ENCODE assay signal across 19 cellular contexts in the genomic region with DNA sequence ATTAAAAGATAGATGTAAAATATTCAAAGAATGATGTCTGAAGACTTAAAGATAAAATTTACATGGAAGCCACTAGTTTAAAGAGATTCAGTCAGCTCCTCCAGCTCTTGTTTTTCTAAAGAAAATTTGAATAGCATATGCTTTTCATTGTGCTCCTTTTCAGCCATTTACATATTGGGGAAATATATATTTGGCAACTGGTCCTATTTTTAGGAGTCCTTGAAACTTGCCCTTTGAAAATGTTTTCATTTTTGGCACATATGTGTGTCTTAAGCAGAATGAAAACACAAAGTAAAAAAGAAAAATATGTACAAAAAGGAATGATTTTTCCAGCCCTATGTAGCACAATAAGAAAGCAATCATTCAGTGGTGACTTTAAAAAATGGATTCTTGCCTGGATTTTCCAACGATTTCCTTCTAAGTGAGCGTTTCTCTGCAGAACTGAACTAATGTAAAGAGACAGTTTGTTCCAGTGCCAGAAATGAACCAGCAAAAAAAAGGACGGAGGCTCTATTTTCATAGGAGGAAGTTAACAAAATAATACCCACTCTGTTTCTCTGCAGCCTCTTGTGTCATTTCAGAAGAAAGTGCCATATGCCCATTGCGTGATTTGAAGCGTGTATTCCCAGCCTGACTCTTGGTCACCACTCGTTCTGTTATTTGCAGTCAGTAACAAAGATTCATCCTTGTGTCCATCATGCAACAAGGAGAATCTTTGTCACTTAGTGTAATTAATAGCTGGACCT.
DNase-seq lines count a peak whose midpoint lies in the region; ATAC-seq and TF ChIP-seq lines count a peak whose summit lies in the region.
"Had no signal": no experiment of that assay in that cellular context is flagged by ENCODE, and none has a peak within 500 bp of the region (broad histone marks: within the 10 kb centered on the region; RNA-seq: fewer than 3 reads in every experiment).

No MANE protein-coding gene starts in this region.

- H2AK5ac ChIP-seq in H9 (ENCODE audit: insufficient read length, low read length) = no peak overlapping the region

- H3K23me2 ChIP-seq in H9 (ENCODE audit: insufficient read length, low read depth, low read length, poor library complexity, severe bottlenecking) = no peaks in the 10 kb centered on the region

- no peak overlapping the region for H4K5ac ChIP-seq in H9 (ENCODE audit: insufficient read length, low read depth, low read length)

- H3K9me3 ChIP-seq in body of pancreas (no peaks in the 10 kb centered on the region), tibial artery (no peaks in the 10 kb centered on the region), H9 (ENCODE audit: control insufficient read depth, low read depth, low read length) (no peaks in the 10 kb centered on the region), left lung (no peaks in the 10 kb centered on the region)
- H3K9me3 ChIP-seq: gastrocnemius medialis, uterus had no signal

- no peak overlapping the region for H2BK5ac ChIP-seq in H9 (ENCODE audit: insufficient read length, low read length)

- no peak overlapping the region for H2BK20ac ChIP-seq in H9 (ENCODE audit: low read depth, low read length, poor library complexity, severe bottlenecking)

- peak overlapping the region; percentile 60 to 82 (median 79) for H3K27ac ChIP-seq in body of pancreas
- peak overlapping the region; percentile 60 for H3K27ac ChIP-seq in layer of hippocampus (ENCODE audit: low read depth, low read length)
- peak overlapping the region; percentile 18 to 44 for H3K27ac ChIP-seq in tibial artery
- H3K27ac ChIP-seq in H9 (ENCODE audit: insufficient read length, low read depth, low read length) = no peak overlapping the region
- H3K27ac ChIP-seq in left lung = no peak overlapping the region
- H3K27ac ChIP-seq: gastrocnemius medialis, uterus had no signal

- no peak overlapping the region for H2BK120ac ChIP-seq in H9 (ENCODE audit: low read depth, low read length, poor library complexity, severe bottlenecking)

- H3K79me2 ChIP-seq in H9 (ENCODE audit: insufficient read depth, low read length) = no peaks in the 10 kb centered on the region

- DNase-seq in SIG-M5 treated with dmso at 0.1 percent for 504 hours (lab: John Stamatoyannopoulos, UW; ENCODE audit: unreplicated experiment) = peak; percentile 46
- DNase-seq in SIG-M5 (lab: John Stamatoyannopoulos, UW) = no peak
- peak in 3 of 4 donors; percentile 18 to 65 (median 30) for DNase-seq in body of pancreas
- DNase-seq in tibial artery = no peak
- no peak for DNase-seq in D341Med (ENCODE audit: low spot score)
- no peak for DNase-seq in H9
- DNase-seq in left lung = no peak
- DNase-seq: 8988T; activated naive CD4-positive, alpha-beta T cell treated with anti-CD3 and anti-CD28 coated beads, Interleukin-2, amount 10 ng/mL, durations not matched to agents 7 days and 5 days; activated T-cell treated with anti-CD3 and anti-CD28 coated beads, Interleukin-2, amount 50 U/mL, for 4 hours; DMS 273 treated with DMSO at 0.1 percent for 48 hours; gastrocnemius medialis; HCEC 1CT; left cardiac atrium; NCI-H1694 treated with DMSO at 0.1 percent for 48 hours; T-helper 17 cell; uterus had no signal

- H3K4me1 Mint-ChIP-seq in H9 = peaks cover 6 to 15% of the 10 kb centered on the region in 2 experiments
- H3K4me1 Mint-ChIP-seq: activated naive CD4-positive, alpha-beta T cell treated with anti-CD3 and anti-CD28 coated beads, Interleukin-2, amount 10 ng/mL, durations not matched to agents 7 days and 5 days; T-helper 17 cell had no signal

- H3K4me3 Mint-ChIP-seq in H9 = no peak overlapping the region
- H3K4me3 Mint-ChIP-seq: activated naive CD4-positive, alpha-beta T cell treated with anti-CD3 and anti-CD28 coated beads, Interleukin-2, amount 10 ng/mL, durations not matched to agents 7 days and 5 days; activated T-cell treated with anti-CD3 and anti-CD28 coated beads, Interleukin-2, amount 50 U/mL, for 4 hours; T-helper 17 cell had no signal

- H3K27me3 Mint-ChIP-seq in H9 (ENCODE audit: low read depth) = peaks cover 74% of the 10 kb centered on the region

- H3K4me3 ChIP-seq in body of pancreas = peak overlapping the region in 1 of 2 donors; percentile 20
- H3K4me3 ChIP-seq in tibial artery = no peak overlapping the region
- H3K4me3 ChIP-seq in left lung = no peak overlapping the region
- H3K4me3 ChIP-seq: gastrocnemius medialis, uterus had no signal

- H3K27me3 ChIP-seq in body of pancreas (no peaks in the 10 kb centered on the region), layer of hippocampus (ENCODE audit: control insufficient read depth, insufficient read depth, low read length) (no peaks in the 10 kb centered on the region), tibial artery (no peaks in the 10 kb centered on the region), H9 (ENCODE audit: insufficient read depth, low read length) (no peaks in the 10 kb centered on the region; the same call in 1 of the 2 replicates), left lung (no peaks in the 10 kb centered on the region)
- H3K27me3 ChIP-seq: gastrocnemius medialis, uterus had no signal

- 8 to 14% methylated on average over 6 of the region's 6 CpGs for WGBS in body of pancreas, 2 donors
- no CpG with 5 or more reads among the region's 6 CpGs for WGBS in H9 (ENCODE audit: extremely low coverage, insufficient read length, low lambda C conversion rate)

- no peak overlapping the region for H4K91ac ChIP-seq in H9 (ENCODE audit: insufficient read length, low read depth, low read length)

- H3K56ac ChIP-seq in H9 (ENCODE audit: insufficient read length, low read depth, low read length) = no peak overlapping the region

- no peak overlapping the region for H3K4ac ChIP-seq in H9 (ENCODE audit: low read depth, low read length)

- H4K8ac ChIP-seq in H9 (replicated peaks; ENCODE audit: insufficient read length, low read depth, low read length) = no peak overlapping the region

- H3K18ac ChIP-seq in H9 (ENCODE audit: insufficient read length, low read depth, low read length) = no peak overlapping the region

- no peak overlapping the region for H3K9ac ChIP-seq in H9 (ENCODE audit: extremely low read depth, insufficient read length, low read length)

- intact Hi-C loops in body of pancreas (cut with DNase I) (no loop called here), tibial artery (cut with DNase I; ENCODE audit: low total_unique reads) (no loop called here), left lung (cut with DNase I) (no loop called here)

- H4K20me1 ChIP-seq in H9 (ENCODE audit: control insufficient read depth, insufficient read depth, insufficient read length) = no peaks in the 10 kb centered on the region

- H3K23ac ChIP-seq in H9 (ENCODE audit: insufficient read length, low read depth, low read length) = no peak overlapping the region

- no peak overlapping the region for H3K4me2 ChIP-seq in H9 (ENCODE audit: insufficient read depth, insufficient read length, low read length)

- ATAC-seq in body of pancreas (peak; percentile 71), left lung (no peak)
- ATAC-seq: activated T-cell treated with anti-CD3 and anti-CD28 coated beads, Interleukin-2, amount 50 U/mL, for 4 hours; gastrocnemius medialis; HepG2; left cardiac atrium; T-helper 17 cell had no signal

- TF ChIP-seq POLR2A in body of pancreas (IDR thresholded peaks at IDR 0.05) = peak in 2 of 3 donors; percentile 45

- H3K79me1 ChIP-seq in H9 (ENCODE audit: insufficient read depth, low read depth, low read length, poor library complexity, severe bottlenecking) = no peaks in the 10 kb centered on the region

- TF ChIP-seq CTCF in body of pancreas (IDR thresholded peaks at IDR 0.05) = no peak
- TF ChIP-seq CTCF in tibial artery (IDR thresholded peaks at IDR 0.05) = no peak
- TF ChIP-seq CTCF in H9 (conservative IDR thresholded peaks at IDR 0.05) = no peak
- no peak for TF ChIP-seq CTCF in left lung (IDR thresholded peaks at IDR 0.05)

- H2BK12ac ChIP-seq in H9 (ENCODE audit: insufficient read length, low read depth, low read length) = no peak overlapping the region

- H3K27ac Mint-ChIP-seq in H9 = no peak overlapping the region
- H3K27ac Mint-ChIP-seq: activated naive CD4-positive, alpha-beta T cell treated with anti-CD3 and anti-CD28 coated beads, Interleukin-2, amount 10 ng/mL, durations not matched to agents 7 days and 5 days; T-helper 17 cell had no signal

- H2AFZ ChIP-seq in H9 (ENCODE audit: low read length) = no peak overlapping the region

- no peak overlapping the region for H2BK15ac ChIP-seq in H9 (ENCODE audit: low read depth, low read length)

- H3K36me3 ChIP-seq in body of pancreas (replicated peaks in 1 of 2; ENCODE audit: insufficient read depth in 1 of 2, low read depth in 2 of 2) (no peaks in the 10 kb centered on the region), tibial artery (no peaks in the 10 kb centered on the region), left lung (no peaks in the 10 kb centered on the region)
- H3K36me3 ChIP-seq: gastrocnemius medialis, uterus had no signal

- peaks cover 0 to 6% (median 0%) of the 10 kb centered on the region in 3 experiments; a peak in 3 of 7 replicates for H3K36me3 Mint-ChIP-seq in H9 (ENCODE audit: insufficient read depth in 1 of 3, low read depth in 3 of 3)
- H3K36me3 Mint-ChIP-seq: activated naive CD4-positive, alpha-beta T cell treated with anti-CD3 and anti-CD28 coated beads, Interleukin-2, amount 10 ng/mL, durations not matched to agents 7 days and 5 days had no signal

- no peak overlapping the region for H3T11ph ChIP-seq in H9 (ENCODE audit: low read length)

- peaks cover 65% of the 10 kb centered on the region for H3K4me1 ChIP-seq in body of pancreas
- peaks cover 0 to 25% (median 11%) of the 10 kb centered on the region in 4 donors for H3K4me1 ChIP-seq in tibial artery
- H3K4me1 ChIP-seq in H9 (ENCODE audit: insufficient read depth, low read length) = no peaks in the 10 kb centered on the region
- H3K4me1 ChIP-seq in left lung = no peaks in the 10 kb centered on the region
- H3K4me1 ChIP-seq: gastrocnemius medialis, uterus had no signal

- no peak overlapping the region for H3K14ac ChIP-seq in H9 (ENCODE audit: insufficient read depth, low read length)

- peaks cover 3 to 14% of the 10 kb centered on the region in 2 experiments; a peak in 4 of 5 replicates for H3K9me3 Mint-ChIP-seq in H9
- H3K9me3 Mint-ChIP-seq: activated naive CD4-positive, alpha-beta T cell treated with anti-CD3 and anti-CD28 coated beads, Interleukin-2, amount 10 ng/mL, durations not matched to agents 7 days and 5 days; activated T-cell treated with anti-CD3 and anti-CD28 coated beads, Interleukin-2, amount 50 U/mL, for 4 hours had no signal

Comparison
In these comparisons a context has a peak if more than half of its experiments do, and no peak if none do; other contexts are left out.
1. DNase-seq: peak in SIG-M5 treated with dmso at 0.1 percent for 504 hours (single experiment) and body of pancreas (3 of 4); none in SIG-M5 (single experiment), tibial artery (0 of 2), D341Med (single experiment), H9 (single experiment) and left lung (0 of 2).
2. H3K27ac ChIP-seq: peak in body of pancreas (4 of 4), layer of hippocampus (single experiment) and tibial artery (2 of 2); none in H9 (single experiment) and left lung (0 of 2).